In the genomic region with DNA sequence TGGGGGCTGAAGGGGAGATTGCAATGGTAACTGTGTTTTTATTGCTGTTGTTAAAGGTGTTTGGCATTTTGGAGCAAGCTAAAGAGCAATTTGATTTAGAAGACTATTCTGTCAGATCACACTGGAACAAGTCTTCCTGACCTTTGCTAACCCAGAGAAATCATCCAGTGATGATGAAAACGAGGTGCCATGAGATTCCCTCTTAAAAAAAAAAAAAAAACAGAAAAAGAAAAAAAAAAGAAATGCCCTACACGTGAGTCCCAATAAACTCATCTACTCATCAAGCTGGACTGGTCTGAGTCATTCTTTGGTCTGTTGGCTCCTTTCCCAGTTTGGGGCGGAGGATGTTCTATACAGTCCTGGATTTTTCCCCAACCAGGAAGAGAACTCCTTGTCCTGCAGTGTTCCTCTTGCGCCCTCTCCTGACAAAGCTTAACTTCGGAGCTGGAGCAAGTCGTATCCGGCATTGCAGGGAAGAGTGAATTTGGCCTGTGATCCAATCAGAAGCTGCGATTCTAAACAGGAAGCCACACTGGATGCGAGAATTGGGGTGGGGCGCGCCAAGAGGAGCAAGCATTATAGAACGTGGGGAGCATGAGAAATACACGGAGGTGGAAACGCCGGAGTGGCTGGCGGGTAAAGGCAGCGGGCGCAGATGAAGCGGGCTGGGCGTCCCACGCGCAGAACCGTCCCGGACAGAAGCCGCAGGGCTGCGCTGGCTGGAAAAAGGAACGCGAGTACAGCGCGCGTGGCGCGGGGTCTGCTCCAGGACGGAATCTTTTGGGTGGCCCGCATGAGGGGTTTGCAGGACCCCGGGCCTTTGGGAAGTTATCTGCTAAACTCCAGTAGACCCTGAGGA, we compare ENCODE assay signal across 1 cellular context.
TF ChIP-seq lines count a peak whose summit lies in the region.

No MANE protein-coding gene starts in this region.

TF ChIP-seq in K562, 482 proteins besides CTCF, POLR2A, EP300 and RAD21 (continued from another document):
- TF ChIP-seq, protein P1, sequence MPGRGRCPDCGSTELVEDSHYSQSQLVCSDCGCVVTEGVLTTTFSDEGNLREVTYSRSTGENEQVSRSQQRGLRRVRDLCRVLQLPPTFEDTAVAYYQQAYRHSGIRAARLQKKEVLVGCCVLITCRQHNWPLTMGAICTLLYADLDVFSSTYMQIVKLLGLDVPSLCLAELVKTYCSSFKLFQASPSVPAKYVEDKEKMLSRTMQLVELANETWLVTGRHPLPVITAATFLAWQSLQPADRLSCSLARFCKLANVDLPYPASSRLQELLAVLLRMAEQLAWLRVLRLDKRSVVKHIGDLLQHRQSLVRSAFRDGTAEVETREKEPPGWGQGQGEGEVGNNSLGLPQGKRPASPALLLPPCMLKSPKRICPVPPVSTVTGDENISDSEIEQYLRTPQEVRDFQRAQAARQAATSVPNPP (IDR thresholded peaks at IDR 0.05; ENCODE audit: borderline replicate concordance, insufficient read depth, insufficient read length), result no peak
- TF ChIP-seq, protein P2, sequence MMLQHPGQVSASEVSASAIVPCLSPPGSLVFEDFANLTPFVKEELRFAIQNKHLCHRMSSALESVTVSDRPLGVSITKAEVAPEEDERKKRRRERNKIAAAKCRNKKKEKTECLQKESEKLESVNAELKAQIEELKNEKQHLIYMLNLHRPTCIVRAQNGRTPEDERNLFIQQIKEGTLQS (IDR thresholded peaks at IDR 0.05), result peak; percentile 94
- TF ChIP-seq, protein P2 (CRISPR knock-in tag; conservative IDR thresholded peaks at IDR 0.05), result peak; percentile 92
- TF ChIP-seq ETV1 (tag; conservative IDR thresholded peaks at IDR 0.05; ENCODE audit: low read depth) (peak; percentile 90), TBL1XR1 (IDR thresholded peaks at IDR 0.05; ENCODE audit: low read length in 2 of 2) (0 out of 4 replicates have a peak, but pooled peaks of 1 of the 2 experiments have one; percentile 25), NFIC (IDR thresholded peaks at IDR 0.05) (peak; percentile 99), SRSF1 (IDR thresholded peaks at IDR 0.05; ENCODE audit: low read depth, low read length) (no peak), ASH1L (IDR thresholded peaks at IDR 0.05; ENCODE audit: borderline replicate concordance, low read depth, partially characterized antibody) (peak; percentile 73), TEAD1 (CRISPR knock-in tag; IDR thresholded peaks at IDR 0.05) (peak in 1 of 2 experiments; percentile 79; a peak in 1 of 4 replicates), MTA2 (IDR thresholded peaks at IDR 0.05; ENCODE audit: low read depth) (peak; percentile 46; the same call in 1 of the 2 replicates), BACH1 (tag; IDR thresholded peaks at IDR 0.05) (peak; percentile 59; the same call in 1 of the 2 replicates)
- TF ChIP-seq, protein P3, sequence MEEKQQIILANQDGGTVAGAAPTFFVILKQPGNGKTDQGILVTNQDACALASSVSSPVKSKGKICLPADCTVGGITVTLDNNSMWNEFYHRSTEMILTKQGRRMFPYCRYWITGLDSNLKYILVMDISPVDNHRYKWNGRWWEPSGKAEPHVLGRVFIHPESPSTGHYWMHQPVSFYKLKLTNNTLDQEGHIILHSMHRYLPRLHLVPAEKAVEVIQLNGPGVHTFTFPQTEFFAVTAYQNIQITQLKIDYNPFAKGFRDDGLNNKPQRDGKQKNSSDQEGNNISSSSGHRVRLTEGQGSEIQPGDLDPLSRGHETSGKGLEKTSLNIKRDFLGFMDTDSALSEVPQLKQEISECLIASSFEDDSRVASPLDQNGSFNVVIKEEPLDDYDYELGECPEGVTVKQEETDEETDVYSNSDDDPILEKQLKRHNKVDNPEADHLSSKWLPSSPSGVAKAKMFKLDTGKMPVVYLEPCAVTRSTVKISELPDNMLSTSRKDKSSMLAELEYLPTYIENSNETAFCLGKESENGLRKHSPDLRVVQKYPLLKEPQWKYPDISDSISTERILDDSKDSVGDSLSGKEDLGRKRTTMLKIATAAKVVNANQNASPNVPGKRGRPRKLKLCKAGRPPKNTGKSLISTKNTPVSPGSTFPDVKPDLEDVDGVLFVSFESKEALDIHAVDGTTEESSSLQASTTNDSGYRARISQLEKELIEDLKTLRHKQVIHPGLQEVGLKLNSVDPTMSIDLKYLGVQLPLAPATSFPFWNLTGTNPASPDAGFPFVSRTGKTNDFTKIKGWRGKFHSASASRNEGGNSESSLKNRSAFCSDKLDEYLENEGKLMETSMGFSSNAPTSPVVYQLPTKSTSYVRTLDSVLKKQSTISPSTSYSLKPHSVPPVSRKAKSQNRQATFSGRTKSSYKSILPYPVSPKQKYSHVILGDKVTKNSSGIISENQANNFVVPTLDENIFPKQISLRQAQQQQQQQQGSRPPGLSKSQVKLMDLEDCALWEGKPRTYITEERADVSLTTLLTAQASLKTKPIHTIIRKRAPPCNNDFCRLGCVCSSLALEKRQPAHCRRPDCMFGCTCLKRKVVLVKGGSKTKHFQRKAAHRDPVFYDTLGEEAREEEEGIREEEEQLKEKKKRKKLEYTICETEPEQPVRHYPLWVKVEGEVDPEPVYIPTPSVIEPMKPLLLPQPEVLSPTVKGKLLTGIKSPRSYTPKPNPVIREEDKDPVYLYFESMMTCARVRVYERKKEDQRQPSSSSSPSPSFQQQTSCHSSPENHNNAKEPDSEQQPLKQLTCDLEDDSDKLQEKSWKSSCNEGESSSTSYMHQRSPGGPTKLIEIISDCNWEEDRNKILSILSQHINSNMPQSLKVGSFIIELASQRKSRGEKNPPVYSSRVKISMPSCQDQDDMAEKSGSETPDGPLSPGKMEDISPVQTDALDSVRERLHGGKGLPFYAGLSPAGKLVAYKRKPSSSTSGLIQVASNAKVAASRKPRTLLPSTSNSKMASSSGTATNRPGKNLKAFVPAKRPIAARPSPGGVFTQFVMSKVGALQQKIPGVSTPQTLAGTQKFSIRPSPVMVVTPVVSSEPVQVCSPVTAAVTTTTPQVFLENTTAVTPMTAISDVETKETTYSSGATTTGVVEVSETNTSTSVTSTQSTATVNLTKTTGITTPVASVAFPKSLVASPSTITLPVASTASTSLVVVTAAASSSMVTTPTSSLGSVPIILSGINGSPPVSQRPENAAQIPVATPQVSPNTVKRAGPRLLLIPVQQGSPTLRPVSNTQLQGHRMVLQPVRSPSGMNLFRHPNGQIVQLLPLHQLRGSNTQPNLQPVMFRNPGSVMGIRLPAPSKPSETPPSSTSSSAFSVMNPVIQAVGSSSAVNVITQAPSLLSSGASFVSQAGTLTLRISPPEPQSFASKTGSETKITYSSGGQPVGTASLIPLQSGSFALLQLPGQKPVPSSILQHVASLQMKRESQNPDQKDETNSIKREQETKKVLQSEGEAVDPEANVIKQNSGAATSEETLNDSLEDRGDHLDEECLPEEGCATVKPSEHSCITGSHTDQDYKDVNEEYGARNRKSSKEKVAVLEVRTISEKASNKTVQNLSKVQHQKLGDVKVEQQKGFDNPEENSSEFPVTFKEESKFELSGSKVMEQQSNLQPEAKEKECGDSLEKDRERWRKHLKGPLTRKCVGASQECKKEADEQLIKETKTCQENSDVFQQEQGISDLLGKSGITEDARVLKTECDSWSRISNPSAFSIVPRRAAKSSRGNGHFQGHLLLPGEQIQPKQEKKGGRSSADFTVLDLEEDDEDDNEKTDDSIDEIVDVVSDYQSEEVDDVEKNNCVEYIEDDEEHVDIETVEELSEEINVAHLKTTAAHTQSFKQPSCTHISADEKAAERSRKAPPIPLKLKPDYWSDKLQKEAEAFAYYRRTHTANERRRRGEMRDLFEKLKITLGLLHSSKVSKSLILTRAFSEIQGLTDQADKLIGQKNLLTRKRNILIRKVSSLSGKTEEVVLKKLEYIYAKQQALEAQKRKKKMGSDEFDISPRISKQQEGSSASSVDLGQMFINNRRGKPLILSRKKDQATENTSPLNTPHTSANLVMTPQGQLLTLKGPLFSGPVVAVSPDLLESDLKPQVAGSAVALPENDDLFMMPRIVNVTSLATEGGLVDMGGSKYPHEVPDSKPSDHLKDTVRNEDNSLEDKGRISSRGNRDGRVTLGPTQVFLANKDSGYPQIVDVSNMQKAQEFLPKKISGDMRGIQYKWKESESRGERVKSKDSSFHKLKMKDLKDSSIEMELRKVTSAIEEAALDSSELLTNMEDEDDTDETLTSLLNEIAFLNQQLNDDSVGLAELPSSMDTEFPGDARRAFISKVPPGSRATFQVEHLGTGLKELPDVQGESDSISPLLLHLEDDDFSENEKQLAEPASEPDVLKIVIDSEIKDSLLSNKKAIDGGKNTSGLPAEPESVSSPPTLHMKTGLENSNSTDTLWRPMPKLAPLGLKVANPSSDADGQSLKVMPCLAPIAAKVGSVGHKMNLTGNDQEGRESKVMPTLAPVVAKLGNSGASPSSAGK (IDR thresholded peaks at IDR 0.05), result peak; percentile 37
